ENCODE assay signal across 8 cellular contexts in genomic region chr20:32155017-32155965, GRCh38. TPM values are rescaled to one million over a fixed set of nuclear protein-coding genes. Genes with fewer than 3 reads are reported as not detected.
DNase-seq lines count a peak whose midpoint lies in the region; ATAC-seq and TF ChIP-seq lines count a peak whose summit lies in the region.

No MANE protein-coding gene starts in this region.

- DNase-seq in NCI-H2227 (lab: John Stamatoyannopoulos, UW; ENCODE audit: unreplicated experiment) (peak; percentile 37), NCI-H2227 treated with DMSO at 0.1 percent for 48 hours (lab: John Stamatoyannopoulos, UW) (no peak), SW480 (ENCODE audit: low spot score) (peak; percentile 61), dedifferentiated amniotic fluid mesenchymal stem cell (ENCODE audit: extremely low spot score) (peak; percentile 31), left lung (peak; percentile 93 to 95)
- peak; percentile 38 for DNase-seq in stimulated activated CD8-positive, alpha-beta memory T cell treated with anti-CD3 and anti-CD28 coated beads, Interleukin-4, amount 100 ng/mL, for 48 hours

- H3K27me3 ChIP-seq in Loucy (ENCODE audit: insufficient read depth, low read length, poor library complexity, severe bottlenecking) (no peaks in the 10 kb centered on the region), left lung (no peaks in the 10 kb centered on the region)

- H3K9me3 ChIP-seq in Loucy (ENCODE audit: insufficient read depth, low read depth, low read length): no peaks in the 10 kb centered on the region
- no peaks in the 10 kb centered on the region for H3K9me3 ChIP-seq in left lung

- H3K9me2 ChIP-seq in Loucy (replicated peaks; ENCODE audit: low read depth, low read length): no peaks in the 10 kb centered on the region

- no peak overlapping the region for H2AFZ ChIP-seq in Loucy (ENCODE audit: low read length)

- ATAC-seq in left lung: peak; percentile 95
- no peak for ATAC-seq in GM21526 (IDR thresholded peaks at IDR 0.05; ENCODE audit: low FRiP score, unreplicated experiment)

- H3K27ac ChIP-seq in left lung: peak overlapping the region; percentile 50 to 80

- no peak overlapping the region for H3K4me3 ChIP-seq in Loucy (ENCODE audit: low read length, poor library complexity, severe bottlenecking)
- peak overlapping the region in 1 of 2 donors; percentile 4 for H3K4me3 ChIP-seq in left lung

- H3F3A ChIP-seq in Loucy (ENCODE audit: low read depth): no peaks in the 10 kb centered on the region

- no peak overlapping the region for H3K4me2 ChIP-seq in Loucy (ENCODE audit: low read depth, low read length, poor library complexity, severe bottlenecking)

- no peak overlapping the region for H3K9ac ChIP-seq in Loucy (ENCODE audit: low read depth, low read length, poor library complexity, severe bottlenecking)

- TF ChIP-seq CTCF in Loucy (conservative IDR thresholded peaks at IDR 0.05; ENCODE audit: low read length): peak; percentile 64
- TF ChIP-seq CTCF in left lung (IDR thresholded peaks at IDR 0.05): peak in 1 of 2 donors; percentile 34

- peaks cover 54% of the 10 kb centered on the region; the same call in 1 of the 2 replicates for H3K36me3 ChIP-seq in Loucy (ENCODE audit: insufficient read depth, low read length)
- H3K36me3 ChIP-seq in left lung: peaks cover 0 to 78% of the 10 kb centered on the region in 2 donors

- intact Hi-C loops in left lung (cut with DNase I): no loop called here

- no peaks in the 10 kb centered on the region for H4K20me1 ChIP-seq in Loucy (ENCODE audit: insufficient read depth, low read length, poor library complexity, severe bottlenecking)

- H3K4me1 ChIP-seq in Loucy (ENCODE audit: insufficient read depth, low read length, poor library complexity, severe bottlenecking) (peaks cover 3% of the 10 kb centered on the region), left lung (peaks cover 6 to 34% of the 10 kb centered on the region in 2 donors)

- H3K79me2 ChIP-seq in Loucy (ENCODE audit: insufficient read depth, low read length): no peaks in the 10 kb centered on the region

RNA-seq across cellular contexts. Expression of gene TM9SF4, which starts 45.8 kb away (rescaled TPM):
- 10 to 100 TPM; 56.2 to 59.1 TPM for total RNA-seq in left lung

RNA-seq across cellular contexts. Expression of gene PLAGL2, which starts 52.3 kb away (rescaled TPM):
- total RNA-seq in left lung: 10 to 100 TPM; 12.6 to 14.5 TPM

RNA-seq across cellular contexts. Expression of gene POFUT1, which starts 52.4 kb away (rescaled TPM):
- 10 to 100 TPM; 29.2 to 36.2 TPM for total RNA-seq in left lung
